Comparison of ENCODE assay signal across 16 cellular contexts in the genomic region with DNA sequence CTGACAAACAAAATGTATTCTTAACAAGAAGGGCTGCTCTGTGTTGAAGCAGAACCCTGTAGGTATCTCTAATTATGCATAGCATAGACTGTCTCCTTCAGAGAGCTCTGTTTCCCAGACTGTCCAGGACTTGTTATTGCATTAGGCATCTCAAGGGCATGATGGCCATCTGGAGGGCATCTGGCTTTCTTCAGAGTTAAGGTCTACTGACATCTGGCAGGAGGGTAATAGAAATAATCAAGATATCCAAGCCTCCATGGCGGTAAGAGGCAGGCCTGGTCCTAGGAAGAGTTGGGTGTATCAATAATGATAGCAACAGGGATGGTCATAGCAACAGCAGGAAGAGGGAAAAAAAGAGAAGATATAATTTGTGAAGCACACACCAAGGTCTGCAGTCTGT.
"Had no signal": no experiment of that assay in that cellular context is flagged by ENCODE, and none has a peak within 500 bp of the region (broad histone marks: within the 10 kb centered on the region; RNA-seq: fewer than 3 reads in every experiment).

No MANE protein-coding gene starts in this region.

- H3K36me3 ChIP-seq: colonic mucosa, pancreas, spleen, stomach, thoracic aorta, WERI-Rb-1 had no signal

- H3K27ac ChIP-seq: colonic mucosa, pancreas, spleen, stomach, thoracic aorta, WERI-Rb-1 had no signal

- H3K27me3 ChIP-seq: colonic mucosa, foreskin keratinocyte, pancreas, spleen, stomach had no signal

- H3K4me3 ChIP-seq: colonic mucosa, mucosa of descending colon, pancreas, spleen, stomach, thoracic aorta had no signal

- DNase-seq: activated CD4-positive, alpha-beta memory T cell treated with anti-CD3 and anti-CD28 coated beads for 36 hours; activated CD8-positive, alpha-beta memory T cell treated with anti-CD3 and anti-CD28 coated beads, Interleukin-2, amount 10 ng/mL, durations not matched to agents 7 days and 5 days; activated naive CD4-positive, alpha-beta T cell treated with anti-CD3 and anti-CD28 coated beads, Interleukin-2, amount 10 ng/mL, durations not matched to agents 7 days and 5 days; activated T-cell treated with anti-CD3 and anti-CD28 coated beads, Interleukin-2, amount 50 U/mL, for 1 hour; caudate nucleus; colonic mucosa; left colon; mucosa of descending colon; naive thymus-derived CD4-positive, alpha-beta T cell; spleen; stomach; T-helper 17 cell; WERI-Rb-1 had no signal
